Comparison of ENCODE assay signal across 8 cellular contexts in the genomic region with DNA sequence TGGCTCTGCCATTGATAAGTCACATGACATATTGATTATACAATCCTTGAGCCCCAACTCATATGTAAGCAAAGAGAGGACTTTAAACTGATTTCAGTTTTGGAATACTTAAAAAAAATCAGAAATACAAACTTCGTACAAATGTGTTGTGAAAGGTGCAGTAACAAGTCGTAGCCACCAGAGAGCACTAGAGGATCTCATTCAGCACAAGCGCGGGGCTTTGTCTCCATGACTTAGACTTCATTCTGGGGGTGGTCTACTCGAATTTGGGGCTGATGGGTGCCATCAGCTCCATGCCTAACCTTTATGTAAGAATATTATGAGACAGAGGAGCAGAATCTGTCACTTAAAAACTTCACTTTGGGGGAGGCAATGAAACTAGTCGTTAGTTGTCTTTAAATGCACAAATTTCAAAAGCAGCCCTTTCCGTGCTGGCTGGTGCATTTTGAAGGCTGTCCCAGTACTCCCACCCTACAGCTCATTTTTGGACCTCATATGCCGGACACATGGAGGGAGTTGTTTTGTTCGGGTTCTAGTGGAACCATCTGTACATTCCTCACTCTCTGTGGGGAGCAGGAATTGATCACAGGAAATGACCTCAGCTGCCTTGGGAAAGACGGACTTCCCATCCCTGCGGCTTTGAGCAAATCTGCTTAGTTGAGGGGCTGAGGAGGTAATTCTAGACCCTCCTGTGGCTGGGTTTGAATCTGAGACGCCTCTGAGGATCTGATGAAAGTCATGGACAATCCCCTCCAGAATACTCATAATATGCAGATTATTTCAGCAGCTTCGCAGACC. TPM values are rescaled to one million over a fixed set of nuclear protein-coding genes. Genes with fewer than 3 reads are reported as not detected.
A peak's percentile ranks its signal among the peaks of the same experiment; 100 is the strongest.
DNase-seq lines count a peak whose midpoint lies in the region; ATAC-seq, FAIRE-seq and TF ChIP-seq lines count a peak whose summit lies in the region.

No MANE protein-coding gene starts in this region.

- H3K9ac ChIP-seq in BLaER1 treated with 17β-estradiol and CSF1 and Interleukin-3, amounts not matched to agents 10 nM and 100 nM, result peak overlapping the region in 10 of 11 experiments; percentile 9 to 44 (median 26); a peak in 9 of 22 replicates
- H3K9ac ChIP-seq in endocrine pancreas (ENCODE audit: control insufficient read depth, insufficient read depth, low read length), result no peak overlapping the region

- H3K9me3 ChIP-seq in BLaER1 treated with 17β-estradiol and CSF1 and Interleukin-3, amounts not matched to agents 10 nM and 100 nM (replicated peaks in 1 of 11), result no peaks in the 10 kb centered on the region
- H3K9me3 ChIP-seq in endocrine pancreas (ENCODE audit: control insufficient read depth, low read length), result no peaks in the 10 kb centered on the region

- no peak for TF ChIP-seq POLR2A in H54 (IDR thresholded peaks at IDR 0.05; ENCODE audit: low read depth, low read length)

- no peak for ATAC-seq in HG03108 (IDR thresholded peaks at IDR 0.05; ENCODE audit: unreplicated experiment)

- FAIRE-seq in H54 (lab: Jason Lieb, UNC), result peak; percentile 87

- peak overlapping the region; percentile 63 to 94 (median 81) for H3K4me2 ChIP-seq in BLaER1 treated with 17β-estradiol and CSF1 and Interleukin-3, amounts not matched to agents 10 nM and 100 nM

- H3K4me3 ChIP-seq in BLaER1 treated with 17β-estradiol and CSF1 and Interleukin-3, amounts not matched to agents 10 nM and 100 nM, result peak overlapping the region in 8 of 10 experiments; percentile 16 to 51 (median 30); a peak in 14 of 20 replicates
- H3K4me3 ChIP-seq in endocrine pancreas (ENCODE audit: control insufficient read depth, insufficient read depth, low read length), result peak overlapping the region; percentile 30

- H3K27me3 ChIP-seq in BLaER1 treated with 17β-estradiol and CSF1 and Interleukin-3, amounts not matched to agents 10 nM and 100 nM, result no peaks in the 10 kb centered on the region
- peaks cover 5% of the 10 kb centered on the region for H3K27me3 ChIP-seq in endocrine pancreas (ENCODE audit: control insufficient read depth, insufficient read depth, low read length)

- DNase-seq in H54 (ENCODE audit: insufficient read length, low spot score) (peak; percentile 53), NCI-H460 (ENCODE audit: extremely low read depth, low read depth) (peak; percentile 36), midbrain (lab: John Stamatoyannopoulos, UW) (peak; percentile 56), superior temporal gyrus (ENCODE audit: extremely low spot score) (peak; percentile 80)
- peak; percentile 37 for DNase-seq in activated CD4-positive, alpha-beta T cell treated with anti-CD3 and anti-CD28 coated beads, Interleukin-2, amount 50 U/mL, for 1 hour

- peaks cover 6 to 17% (median 14%) of the 10 kb centered on the region in 10 experiments; a peak in 19 of 20 replicates for H3K4me1 ChIP-seq in BLaER1 treated with 17β-estradiol and CSF1 and Interleukin-3, amounts not matched to agents 10 nM and 100 nM
- no peaks in the 10 kb centered on the region for H3K4me1 ChIP-seq in endocrine pancreas (ENCODE audit: control insufficient read depth, insufficient read depth, low read length)

- H4K20me1 ChIP-seq in BLaER1 treated with 17β-estradiol and CSF1 and Interleukin-3, amounts not matched to agents 10 nM and 100 nM, result no peaks in the 10 kb centered on the region; a peak in 1 of 22 replicates

- no peaks in the 10 kb centered on the region for H3K36me3 ChIP-seq in BLaER1 treated with 17β-estradiol and CSF1 and Interleukin-3, amounts not matched to agents 10 nM and 100 nM
- H3K36me3 ChIP-seq in endocrine pancreas (ENCODE audit: control insufficient read depth, insufficient read depth, low read length), result no peaks in the 10 kb centered on the region

- H3K27ac ChIP-seq in BLaER1 treated with 17β-estradiol and CSF1 and Interleukin-3, amounts not matched to agents 10 nM and 100 nM, result no peak overlapping the region

RNA-seq across cellular contexts. Expression of a gene that starts 27.5 kb away (rescaled TPM):
- 0.02 TPM in 1 of 2 replicates, not detected in the other for total RNA-seq in NCI-H460 (2014; rRNA removed; shearing (Covaris generic))
- not detected in 2 replicates for polyA plus RNA-seq in NCI-H460 (2014; cell fraction: nucleus; rRNA removed)

RNA-seq across cellular contexts. Expression of a gene that starts 49.2 kb away (rescaled TPM):
- total RNA-seq in NCI-H460 (2014; rRNA removed; shearing (Covaris generic)), result not detected in 2 replicates
- polyA plus RNA-seq in NCI-H460 (2014; cell fraction: nucleus; rRNA removed), result not detected in 2 replicates
